In genomic region chr2:45611020-45611737, GRCh38 we compare ENCODE assay signal across 1 cellular context.
TF ChIP-seq lines count a peak whose summit lies in the region.

TSS of gene SRBD1 (minus strand) at chr2:45611267. CDS start at chr2:45605441, 5,826 bp downstream.

TF ChIP-seq in GM12878, 131 proteins besides CTCF, POLR2A, EP300 and RAD21 (continued from another document and continues in another):
- TF ChIP-seq ELK1 (IDR thresholded peaks at IDR 0.05; ENCODE audit: low read depth, low read length) (peak; percentile 91), ZSCAN29 (IDR thresholded peaks at IDR 0.05) (no peak), LARP7 (IDR thresholded peaks at IDR 0.05) (no peak), ZNF384 (IDR thresholded peaks at IDR 0.05; ENCODE audit: borderline replicate concordance, low read depth, low read length) (no peak; the same call in 1 of the 2 replicates), YBX1 (IDR thresholded peaks at IDR 0.05) (no peak), RCOR1 (conservative IDR thresholded peaks at IDR 0.05; ENCODE audit: low read depth, low read length) (0 out of 2 replicates have a peak, but pooled peaks have one; percentile 33), BRCA1 (IDR thresholded peaks at IDR 0.05; ENCODE audit: low read depth, low read length) (no peak), SIN3A (IDR thresholded peaks at IDR 0.05; ENCODE audit: low read depth, low read length) (0 out of 2 replicates have a peak, but pooled peaks have one; percentile 47), CBFB (IDR thresholded peaks at IDR 0.05; ENCODE audit: low read depth) (peak; percentile 81; the same call in 1 of the 2 replicates), ASH2L (IDR thresholded peaks at IDR 0.05; ENCODE audit: borderline replicate concordance, low read depth) (no peak), NFXL1 (IDR thresholded peaks at IDR 0.05; ENCODE audit: borderline replicate concordance) (no peak), CREM (IDR thresholded peaks at IDR 0.05; ENCODE audit: low read depth) (peak; percentile 69; the same call in 1 of the 2 replicates), CHD2 (IDR thresholded peaks at IDR 0.05; ENCODE audit: borderline replicate concordance, low read depth, low read length) (no peak; the same call in 1 of the 2 replicates), CUX1 (IDR thresholded peaks at IDR 0.05; ENCODE audit: insufficient replicate concordance, low read depth, low read length) (no peak), POLR2AphosphoS5 (IDR thresholded peaks at IDR 0.05; ENCODE audit: low read length) (peak; percentile 77), TCF12 (IDR thresholded peaks at IDR 0.05; ENCODE audit: low read depth, low read length) (no peak; the same call in 1 of the 2 replicates), IKZF2 (IDR thresholded peaks at IDR 0.05) (peak; percentile 33 to 40), PML (IDR thresholded peaks at IDR 0.05; ENCODE audit: low read length) (peak; percentile 46; the same call in 1 of the 2 replicates), RB1 (IDR thresholded peaks at IDR 0.05; ENCODE audit: borderline replicate concordance) (0 out of 2 replicates have a peak, but pooled peaks have one; percentile 34), FOXM1 (IDR thresholded peaks at IDR 0.05; ENCODE audit: low read depth, low read length) (no peak; the same call in 1 of the 2 replicates), PBX3 (IDR thresholded peaks at IDR 0.05; ENCODE audit: insufficient replicate concordance, low read depth, low read length) (no peak), WRNIP1 (IDR thresholded peaks at IDR 0.05; ENCODE audit: borderline replicate concordance, low read depth, low read length) (no peak), PKNOX1 (IDR thresholded peaks at IDR 0.05) (peak; percentile 34; the same call in 1 of the 2 replicates), MAX (IDR thresholded peaks at IDR 0.05; ENCODE audit: low read depth, low read length) (peak; percentile 57; the same call in 1 of the 2 replicates), HDAC6 (IDR thresholded peaks at IDR 0.05; ENCODE audit: unreplicated experiment) (no peak), SMAD1 (IDR thresholded peaks at IDR 0.05; ENCODE audit: low read depth, partially characterized antibody) (no peak), IRF3 (IDR thresholded peaks at IDR 0.05) (no peak), ETV6 (conservative IDR thresholded peaks at IDR 0.05 in 1 of 2, IDR thresholded peaks at IDR 0.05 in 1 of 2; ENCODE audit: borderline replicate concordance in 1 of 2, low read depth in 1 of 2) (peak in 1 of 2 experiments; percentile 94; a peak in 2 of 4 replicates), USF2 (IDR thresholded peaks at IDR 0.05; ENCODE audit: borderline replicate concordance, low read depth, low read length) (no peak), SREBF1 (IDR thresholded peaks at IDR 0.05; ENCODE audit: low read length) (no peak), MYC (IDR thresholded peaks at IDR 0.05; ENCODE audit: insufficient read depth, insufficient read length, insufficient replicate concordance, low read length, severe bottlenecking) (no peak), ZNF274 (IDR thresholded peaks at IDR 0.05; ENCODE audit: insufficient read depth, insufficient read length) (no peak), EZH2 (IDR thresholded peaks at IDR 0.05; ENCODE audit: borderline replicate concordance, control insufficient read depth, low read depth, low read length) (no peak), BACH1 (IDR thresholded peaks at IDR 0.05; ENCODE audit: borderline replicate concordance) (no peak), PAX5 (IDR thresholded peaks at IDR 0.05; ENCODE audit: borderline replicate concordance, low read depth, low read length) (no peak), GABPA (IDR thresholded peaks at IDR 0.05; ENCODE audit: low read depth) (peak; percentile 95), POLR2AphosphoS2 (IDR thresholded peaks at IDR 0.05; ENCODE audit: low read depth, low read length) (no peak; the same call in 1 of the 2 replicates), HDGF (IDR thresholded peaks at IDR 0.05) (no peak), SP1 (IDR thresholded peaks at IDR 0.05; ENCODE audit: low read depth, low read length) (no peak), FOXK2 (IDR thresholded peaks at IDR 0.05) (no peak), ATF3 (IDR thresholded peaks at IDR 0.05; ENCODE audit: borderline replicate concordance, extremely low read depth, low read depth, low read length) (peak; percentile 2; the same call in 1 of the 2 replicates), ZNF217 (IDR thresholded peaks at IDR 0.05) (no peak), FOS (IDR thresholded peaks at IDR 0.05; ENCODE audit: borderline replicate concordance, extremely low read depth, insufficient read length) (no peak), TBL1XR1 (IDR thresholded peaks at IDR 0.05; ENCODE audit: low read depth, low read length) (0 out of 2 replicates have a peak, but pooled peaks have one; percentile 17), KLF5 (IDR thresholded peaks at IDR 0.05; ENCODE audit: partially characterized antibody) (no peak), ESRRA (IDR thresholded peaks at IDR 0.05; ENCODE audit: low read length) (no peak), ZNF207 (IDR thresholded peaks at IDR 0.05; ENCODE audit: borderline replicate concordance) (no peak), NRF1 (conservative IDR thresholded peaks at IDR 0.05; ENCODE audit: low read depth, low read length) (no peak), SUPT20H (IDR thresholded peaks at IDR 0.05; ENCODE audit: borderline replicate concordance, control insufficient read depth, low read depth, low read length) (no peak), CREB1 (IDR thresholded peaks at IDR 0.05; ENCODE audit: low read depth) (peak; percentile 77), SMC3 (IDR thresholded peaks at IDR 0.05; ENCODE audit: borderline replicate concordance, low read length) (no peak), ZBED1 (IDR thresholded peaks at IDR 0.05; ENCODE audit: borderline replicate concordance) (no peak), RELB (IDR thresholded peaks at IDR 0.05; ENCODE audit: low read depth) (no peak), STAT1 (conservative IDR thresholded peaks at IDR 0.05) (no peak), RFX5 (IDR thresholded peaks at IDR 0.05; ENCODE audit: low read depth, low read length) (no peak), NR2C2 (IDR thresholded peaks at IDR 0.05; ENCODE audit: borderline replicate concordance, control insufficient read depth, insufficient read length, low read depth) (no peak), NFYA (IDR thresholded peaks at IDR 0.05; ENCODE audit: borderline replicate concordance, low read depth, low read length) (no peak)
